29 cellular contexts compared by ENCODE assay signal in the genomic region with DNA sequence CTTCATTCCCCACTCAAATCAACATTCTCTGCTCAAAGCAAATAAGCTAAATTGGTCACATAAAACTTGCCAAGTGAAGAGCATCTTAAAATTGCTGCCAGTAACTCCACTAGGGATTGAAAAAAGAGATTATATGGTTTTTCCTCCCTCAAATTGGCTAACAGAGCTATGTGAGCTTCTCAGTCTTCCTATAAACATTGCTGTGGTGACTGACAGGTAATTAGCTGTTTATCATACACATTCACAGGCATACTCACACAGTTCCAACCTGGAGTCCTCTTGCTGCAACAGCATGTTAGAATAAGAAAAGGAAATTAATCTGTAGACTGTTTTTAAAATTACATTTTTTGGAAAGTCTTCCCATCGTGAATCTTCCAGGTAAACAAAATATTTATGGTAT.
"Had no signal": no experiment of that assay in that cellular context is flagged by ENCODE, and none has a peak within 500 bp of the region (broad histone marks: within the 10 kb centered on the region; RNA-seq: fewer than 3 reads in every experiment).

No MANE protein-coding gene starts in this region.

- H3K27me3 ChIP-seq: adrenal gland, ascending aorta, body of pancreas, brain microvascular endothelial cell, breast epithelium had no signal

- H3K36me3 ChIP-seq: adrenal gland, ascending aorta, brain microvascular endothelial cell, breast epithelium, cardiac muscle cell had no signal

- H3K9me3 ChIP-seq: adrenal gland, ascending aorta, body of pancreas, breast epithelium had no signal

- H3K4me3 ChIP-seq: adrenal gland, ascending aorta, body of pancreas, breast epithelium, cardiac muscle cell had no signal

- DNase-seq: activated effector memory CD4-positive, alpha-beta T cell treated with anti-CD3 and anti-CD28 coated beads, Interleukin-2, amount 50 U/mL, for 16 hours; activated effector memory CD4-positive, alpha-beta T cell treated with Interleukin-2 at 50 U/mL for 16 hours; activated gamma-delta T cell; activated gamma-delta T cell treated with Interleukin-2 at 50 U/mL for 16 hours; activated naive CD4-positive, alpha-beta T cell; activated naive CD4-positive, alpha-beta T cell treated with anti-CD3 and anti-CD28 coated beads for 36 hours; activated naive CD4-positive, alpha-beta T cell treated with anti-CD3 and anti-CD28 coated beads, Interleukin-2, amount 10 ng/mL, durations not matched to agents 7 days and 5 days; activated naive CD4-positive, alpha-beta T cell treated with anti-CD3 and anti-CD28 coated beads, Interleukin-2, amount 50 U/mL, for 16 hours; activated naive CD4-positive, alpha-beta T cell treated with Interleukin-2 at 50 U/mL for 16 hours; activated naive CD8-positive, alpha-beta T cell treated with anti-CD3 and anti-CD28 coated beads for 36 hours; activated naive CD8-positive, alpha-beta T cell treated with anti-CD3 and anti-CD28 coated beads, Interleukin-2, amount 10 ng/mL, durations not matched to agents 7 days and 5 days; activated naive CD8-positive, alpha-beta T cell treated with anti-CD3 and anti-CD28 coated beads, Interleukin-2, amount 50 U/mL, for 24 hours; activated T-cell treated with anti-CD3 and anti-CD28 coated beads, Interleukin-2, amount 50 U/mL, for 24 hours; activated T-cell treated with anti-CD3 and anti-CD28 coated beads, Interleukin-2, amount 50 U/mL, for 4 hours; activated T-cell treated with anti-CD3 and anti-CD28 coated beads, Interleukin-2, amount 50 U/mL, for 48 hours; activated T-cell treated with anti-CD3 and anti-CD28 coated beads, Interleukin-2, amount 50 U/mL, for 72 hours; adrenal gland; amniotic stem cell; amygdala; anterior cingulate cortex; aorta; body of pancreas; brain microvascular endothelial cell; caudate nucleus; central memory CD4-positive, alpha-beta T cell; cerebellar nuclear complex had no signal

- H3K27ac ChIP-seq: adrenal gland, ascending aorta, body of pancreas, brain microvascular endothelial cell, breast epithelium, cardiac muscle cell had no signal
